9 cellular contexts compared by ENCODE assay signal in the genomic region with DNA sequence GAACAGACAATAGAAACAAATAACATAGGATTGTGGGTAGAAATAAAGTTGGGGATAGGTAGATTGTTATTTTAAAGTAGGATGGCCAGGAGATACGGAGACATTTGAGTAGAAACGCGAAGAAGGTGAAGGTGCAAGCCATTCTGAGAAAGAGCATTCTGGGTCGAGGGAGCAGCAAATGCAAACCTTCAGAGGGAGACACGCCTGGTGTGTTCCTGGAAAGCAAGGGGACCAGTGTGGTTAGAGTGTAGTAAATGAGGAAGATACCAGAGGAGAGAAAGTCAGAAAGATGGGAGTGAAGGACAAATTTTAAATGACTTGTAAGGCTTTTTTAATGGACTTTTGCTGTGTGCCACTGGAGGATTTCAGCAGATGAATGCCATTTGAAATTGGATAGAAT. TPM values are rescaled to one million over a fixed set of nuclear protein-coding genes. Genes with fewer than 3 reads are reported as not detected.
A peak's percentile ranks its signal among the peaks of the same experiment; 100 is the strongest.
DNase-seq lines count a peak whose midpoint lies in the region; ATAC-seq and TF ChIP-seq lines count a peak whose summit lies in the region.
"Had no signal": no experiment of that assay in that cellular context is flagged by ENCODE, and none has a peak within 500 bp of the region (broad histone marks: within the 10 kb centered on the region; RNA-seq: fewer than 3 reads in every experiment).

No MANE protein-coding gene starts in this region.

- no peaks in the 10 kb centered on the region for H3K27me3 Mint-ChIP-seq in nephron progenitor cell (ENCODE audit: low read depth, poor library complexity)

- in situ Hi-C loops in mammary epithelial cell (cut with MboI; ENCODE audit: low sequenced_read_pairs in 2 of 2) = loop anchor here in 1 of 2 donors (25.0 kb wide), 2 partner anchors 422 to 572 kb away; no protein-coding TSS in a partner anchor

- no peaks in the 10 kb centered on the region for H4K20me1 ChIP-seq in mammary epithelial cell (ENCODE audit: insufficient read depth, low read length)

- H3K79me2 ChIP-seq in mammary epithelial cell (ENCODE audit: insufficient read depth, low read length) = peaks cover 45% of the 10 kb centered on the region

- no peaks in the 10 kb centered on the region for H3K27me3 ChIP-seq in MG63
- no peaks in the 10 kb centered on the region for H3K27me3 ChIP-seq in mammary epithelial cell (ENCODE audit: insufficient read depth, low read length)
- H3K27me3 ChIP-seq in uterus = no peaks in the 10 kb centered on the region

- intact Hi-C loops in mammary epithelial cell (cut with micrococcal nuclease) = no loop called here
- intact Hi-C loops in uterus (cut with DNase I; ENCODE audit: low total_unique reads) = no loop called here

- H3K36me3 Mint-ChIP-seq in nephron progenitor cell (ENCODE audit: low read depth) = peaks cover 44% of the 10 kb centered on the region

- H3K9me3 ChIP-seq in ES-I3 (ENCODE audit: control insufficient read depth, insufficient read depth, low read length) (no peaks in the 10 kb centered on the region), MG63 (no peaks in the 10 kb centered on the region), mammary epithelial cell (replicated peaks; ENCODE audit: insufficient read depth, low read length) (no peaks in the 10 kb centered on the region), uterus (no peaks in the 10 kb centered on the region)

- WGBS in mammary epithelial cell (ENCODE audit: low coverage, missing lambda C conversion rate) = 99% methylated on average over 5 of the region's 5 CpGs

- H3K9ac ChIP-seq in ES-I3 (ENCODE audit: low read depth, low read length) = peak overlapping the region; percentile 99; the same call in 1 of the 2 replicates
- H3K9ac ChIP-seq in mammary epithelial cell (ENCODE audit: insufficient read depth, low read length) = no peak overlapping the region

- H3K4me3 Mint-ChIP-seq in nephron progenitor cell = peak overlapping the region; percentile 92

- CTCF ChIA-PET in mammary epithelial cell (lab: Charles Lee; ENCODE audit: low non-redundant PET) = no interaction called here

- no peak for TF ChIP-seq POLR2A in uterus (IDR thresholded peaks at IDR 0.05)

- no peaks in the 10 kb centered on the region for H3K9me3 Mint-ChIP-seq in nephron progenitor cell

- peaks cover 4% of the 10 kb centered on the region; the same call in 1 of the 2 replicates for H3K4me1 ChIP-seq in ES-I3 (ENCODE audit: insufficient read depth, low read length)
- H3K4me1 ChIP-seq in mammary epithelial cell (ENCODE audit: insufficient read depth, low read length) = peaks cover 3% of the 10 kb centered on the region
- peaks cover 0 to 5% of the 10 kb centered on the region in 2 donors for H3K4me1 ChIP-seq in uterus

- dilution Hi-C loops in mammary epithelial cell (cut with HindIII; ENCODE audit: low sequenced_read_pairs) = no loop called here

- BruUV-seq in mammary epithelial cell (replicated peaks; lab: Mats Ljungman, UMichigan) = no TSS peak

- ATAC-seq in GM18519 (IDR thresholded peaks at IDR 0.05; ENCODE audit: low FRiP score, unreplicated experiment) = no peak

- peak overlapping the region; percentile 77 for H3K4me2 ChIP-seq in mammary epithelial cell (ENCODE audit: insufficient read depth, low read depth, low read length)

- peaks cover 17% of the 10 kb centered on the region for H3K4me1 Mint-ChIP-seq in nephron progenitor cell

- H3K4me3 ChIP-seq in MG63 (peak overlapping the region; percentile 77), mammary epithelial cell (replicated peaks in 1 of 3; ENCODE audit: insufficient read depth in 1 of 3, low read depth in 2 of 3, low read length in 3 of 3) (peak overlapping the region in 1 of 3 experiments; percentile 93), uterus (no peak overlapping the region)

- H3K27ac Mint-ChIP-seq in nephron progenitor cell = no peak overlapping the region

- DNase-seq in MG63 = no peak
- DNase-seq in mammary epithelial cell = no peak
- no peak for DNase-seq in nephron progenitor cell
- DNase-seq in uterus = no peak
- DNase-seq in NCI-H187 (lab: John Stamatoyannopoulos, UW) = no peak
- no peak for DNase-seq in NCI-H2107 (lab: John Stamatoyannopoulos, UW)
- DNase-seq: activated CD8-positive, alpha-beta memory T cell treated with anti-CD3 and anti-CD28 coated beads for 24 hours had no signal

- no peak overlapping the region for H2AFZ ChIP-seq in mammary epithelial cell (ENCODE audit: low read depth, low read length)

- H3K27ac ChIP-seq in mammary epithelial cell (ENCODE audit: insufficient read depth, low read depth, low read length) = no peak overlapping the region
- peak overlapping the region in 1 of 2 donors; percentile 96 for H3K27ac ChIP-seq in uterus

- H3K36me3 ChIP-seq in ES-I3 (ENCODE audit: insufficient read depth, low read length) = no peaks in the 10 kb centered on the region
- peaks cover 25% of the 10 kb centered on the region for H3K36me3 ChIP-seq in MG63
- H3K36me3 ChIP-seq in mammary epithelial cell (ENCODE audit: insufficient read depth, low read length) = no peaks in the 10 kb centered on the region
- no peaks in the 10 kb centered on the region for H3K36me3 ChIP-seq in uterus

- no peak for TF ChIP-seq CTCF in mammary epithelial cell (conservative IDR thresholded peaks at IDR 0.05 in 1 of 2, IDR thresholded peaks at IDR 0.05 in 1 of 2; ENCODE audit: extremely low read depth in 1 of 2, insufficient read depth in 1 of 2, low read depth in 1 of 2, low read length in 2 of 2)
- TF ChIP-seq CTCF in nephron progenitor cell (IDR thresholded peaks at IDR 0.05) = no peak
- TF ChIP-seq CTCF in uterus (IDR thresholded peaks at IDR 0.05) = no peak

RNA-seq across cellular contexts. Expression of a gene that starts 1.7 kb away (rescaled TPM):
- 17.6 and 22.4 TPM in 2 replicates for total RNA-seq in MG63 (2014; rRNA removed; shearing (Covaris generic); ENCODE audit: low replicate concordance)
- 10 to 100 TPM; 17.6 to 25.0 TPM for total RNA-seq in mammary epithelial cell
- 9.5 TPM for polyA plus RNA-seq in mammary epithelial cell
- polyA minus RNA-seq in mammary epithelial cell = 10.9 TPM
- 10 to 100 TPM in 3 of 4 donors, 1 to 10 TPM in 1; 2.0 to 72.7 (median 37.5) TPM for total RNA-seq in uterus
